Comparison of ENCODE assay signal across 8 cellular contexts in genomic region chr18:50880108-50880465, GRCh38. TPM values are rescaled to one million over a fixed set of nuclear protein-coding genes. Genes with fewer than 3 reads are reported as not detected.
A peak's percentile ranks its signal among the peaks of the same experiment; 100 is the strongest.
DNase-seq lines count a peak whose midpoint lies in the region; ATAC-seq, FAIRE-seq and TF ChIP-seq lines count a peak whose summit lies in the region.

No MANE protein-coding gene starts in this region.

- no peak overlapping the region for H3K56ac ChIP-seq in mesendoderm (ENCODE audit: low read length)

- no peak overlapping the region for H2BK120ac ChIP-seq in mesendoderm (ENCODE audit: low read depth, low read length)

- peaks cover 2% of the 10 kb centered on the region for H3K4me1 Mint-ChIP-seq in astrocyte (ENCODE audit: low read depth, unreplicated experiment)

- H2BK15ac ChIP-seq in mesendoderm (replicated peaks; ENCODE audit: low read depth) = no peak overlapping the region

- TF ChIP-seq CTCF in DND-41 (IDR thresholded peaks at IDR 0.05; ENCODE audit: borderline replicate concordance, extremely low read depth, low read length, poor library complexity, severe bottlenecking) (no peak), astrocyte (IDR thresholded peaks at IDR 0.05; ENCODE audit: insufficient read depth, low read depth, low read length) (no peak)

- no peak overlapping the region for H3K18ac ChIP-seq in mesendoderm (ENCODE audit: low read length)

- H4K20me1 ChIP-seq in DND-41 (ENCODE audit: insufficient read depth, low read length) (peaks cover 38% of the 10 kb centered on the region; the same call in 1 of the 2 replicates), astrocyte (ENCODE audit: insufficient read depth, low read length) (peaks cover 12% of the 10 kb centered on the region)

- H4K8ac ChIP-seq in mesendoderm (ENCODE audit: low read depth, low read length) = no peak overlapping the region

- no peak for ATAC-seq in DND-41 (ENCODE audit: insufficient read depth, low read depth)
- ATAC-seq in HG02852 (IDR thresholded peaks at IDR 0.05; ENCODE audit: unreplicated experiment) = peak; percentile 2
- no peak for ATAC-seq in GM18502 (IDR thresholded peaks at IDR 0.05; ENCODE audit: poor library complexity, unreplicated experiment)
- no peak for ATAC-seq in HG03097 (IDR thresholded peaks at IDR 0.05; ENCODE audit: low FRiP score, unreplicated experiment)

- H4K5ac ChIP-seq in mesendoderm (ENCODE audit: low read length) = no peak overlapping the region

- WGBS in mesendoderm (ENCODE audit: extremely low coverage, insufficient coverage, low lambda C conversion rate) = no CpG with 5 or more reads among the region's 6 CpGs

- no peak for DNase-seq in DND-41
- no peak for DNase-seq in astrocyte (ENCODE audit: low read depth)
- no peak for DNase-seq in mesendoderm
- no peak for DNase-seq in posterior vena cava (ENCODE audit: low spot score)
- no peak for DNase-seq in EL

- H2AFZ ChIP-seq in DND-41 (ENCODE audit: low read depth, low read length) = peak overlapping the region; percentile 69
- H2AFZ ChIP-seq in astrocyte (ENCODE audit: low read depth, low read length) = peak overlapping the region; percentile 91

- H3K27ac ChIP-seq in DND-41 (ENCODE audit: low read length) (peak overlapping the region; percentile 82), astrocyte (ENCODE audit: low read depth, low read length) (peak overlapping the region; percentile 75), mesendoderm (ENCODE audit: low read depth, low read length) (no peak overlapping the region)

- peak overlapping the region; percentile 77 for H3K4me2 ChIP-seq in DND-41 (ENCODE audit: insufficient read depth, low read length)
- H3K4me2 ChIP-seq in astrocyte (ENCODE audit: low read length) = peak overlapping the region; percentile 98
- H3K4me2 ChIP-seq in mesendoderm (ENCODE audit: low read length) = peak overlapping the region; percentile 2

- H3K4me1 ChIP-seq in DND-41 (ENCODE audit: insufficient read depth, low read length) (peaks cover 42% of the 10 kb centered on the region), astrocyte (ENCODE audit: insufficient read depth, low read length) (peaks cover 7% of the 10 kb centered on the region), mesendoderm (ENCODE audit: control insufficient read depth, low read depth, low read length) (peaks cover 3% of the 10 kb centered on the region)

- peak overlapping the region; percentile 99 for H3K4me3 Mint-ChIP-seq in astrocyte (ENCODE audit: unreplicated experiment)

- H3K79me2 ChIP-seq in DND-41 (ENCODE audit: insufficient read depth, low read length) (peaks cover 66% of the 10 kb centered on the region), astrocyte (ENCODE audit: insufficient read depth, low read length) (peaks cover 45% of the 10 kb centered on the region), mesendoderm (ENCODE audit: control insufficient read depth, insufficient read depth, low read length) (peaks cover 8% of the 10 kb centered on the region)

- intact Hi-C loops in posterior vena cava (cut with DNase I) = no loop called here

- no peak overlapping the region for H2BK5ac ChIP-seq in mesendoderm (ENCODE audit: low read length)

- H3K9me3 ChIP-seq in DND-41 (ENCODE audit: insufficient read depth, low read length, severe bottlenecking) (no peaks in the 10 kb centered on the region), astrocyte (ENCODE audit: insufficient read depth, low read depth, low read length) (no peaks in the 10 kb centered on the region)

- peak overlapping the region; percentile 87 for H3K27ac Mint-ChIP-seq in astrocyte (ENCODE audit: unreplicated experiment)

- no peak overlapping the region for H2AK5ac ChIP-seq in mesendoderm (ENCODE audit: low read length)

- no peak overlapping the region for H3K23ac ChIP-seq in mesendoderm (ENCODE audit: low read length)

- H3K4me3 ChIP-seq in DND-41 (ENCODE audit: low read depth in 1 of 2, low read length in 2 of 2) = peak overlapping the region; percentile 85 to 89
- H3K4me3 ChIP-seq in astrocyte (ENCODE audit: insufficient read depth, low read depth, low read length) = peak overlapping the region; percentile 83
- H3K4me3 ChIP-seq in mesendoderm (ENCODE audit: low read length) = no peak overlapping the region

- H3K36me3 ChIP-seq in DND-41 (ENCODE audit: insufficient read depth, low read length) (0 out of 2 replicates have a peak, but pooled peaks cover 10% of the 10 kb centered on the region), astrocyte (ENCODE audit: insufficient read depth, low read length) (no peaks in the 10 kb centered on the region), mesendoderm (ENCODE audit: control insufficient read depth, insufficient read depth, low read length) (no peaks in the 10 kb centered on the region)

- H3K4ac ChIP-seq in mesendoderm (ENCODE audit: low read depth, low read length) = no peak overlapping the region

- H3K79me1 ChIP-seq in mesendoderm (ENCODE audit: low read length) = peaks cover 2% of the 10 kb centered on the region

- no peaks in the 10 kb centered on the region for H3K27me3 ChIP-seq in DND-41 (ENCODE audit: insufficient read depth, low read length, poor library complexity)
- no peaks in the 10 kb centered on the region for H3K27me3 ChIP-seq in astrocyte (ENCODE audit: insufficient read depth, low read length)
- H3K27me3 ChIP-seq in mesendoderm (ENCODE audit: insufficient read depth, low read length, poor library complexity) = no peaks in the 10 kb centered on the region

- no peaks in the 10 kb centered on the region for H3K36me3 Mint-ChIP-seq in astrocyte (ENCODE audit: low read depth, unreplicated experiment)

- no peak for FAIRE-seq in astrocyte (lab: Jason Lieb, UNC)

- H3K9me3 Mint-ChIP-seq in astrocyte (ENCODE audit: unreplicated experiment) = no peaks in the 10 kb centered on the region

- no peaks in the 10 kb centered on the region for H3K27me3 Mint-ChIP-seq in astrocyte (ENCODE audit: low read depth, unreplicated experiment)

- H3K9ac ChIP-seq in DND-41 (ENCODE audit: low read depth, low read length) (peak overlapping the region; percentile 69), astrocyte (ENCODE audit: low read length) (peak overlapping the region; percentile 92), mesendoderm (ENCODE audit: low read length) (peak overlapping the region; percentile 29)

RNA-seq across cellular contexts. Expression of gene ME2, which starts 1.2 kb away (rescaled TPM):
- total RNA-seq in astrocyte = 40.9 and 44.0 TPM in 2 replicates
- polyA plus RNA-seq in mesendoderm (2013, experiment 1 of 2) = 41.0 TPM
- 42.1 TPM for polyA plus RNA-seq in mesendoderm (2013, experiment 2 of 2)
- 10 to 100 TPM; 39.9 to 49.6 TPM for total RNA-seq in posterior vena cava

Comparison
In these comparisons a context has a peak if more than half of its experiments do, and no peak if none do; other contexts are left out.
1. H3K4me2 ChIP-seq: peak in every context shown above with its lines; median percentile 98 in astrocyte; 77 in DND-41; 2 in mesendoderm.
2. H3K9ac ChIP-seq: peak in every context shown above with its lines; median percentile 92 in astrocyte; 69 in DND-41; 29 in mesendoderm.